In the genomic region with DNA sequence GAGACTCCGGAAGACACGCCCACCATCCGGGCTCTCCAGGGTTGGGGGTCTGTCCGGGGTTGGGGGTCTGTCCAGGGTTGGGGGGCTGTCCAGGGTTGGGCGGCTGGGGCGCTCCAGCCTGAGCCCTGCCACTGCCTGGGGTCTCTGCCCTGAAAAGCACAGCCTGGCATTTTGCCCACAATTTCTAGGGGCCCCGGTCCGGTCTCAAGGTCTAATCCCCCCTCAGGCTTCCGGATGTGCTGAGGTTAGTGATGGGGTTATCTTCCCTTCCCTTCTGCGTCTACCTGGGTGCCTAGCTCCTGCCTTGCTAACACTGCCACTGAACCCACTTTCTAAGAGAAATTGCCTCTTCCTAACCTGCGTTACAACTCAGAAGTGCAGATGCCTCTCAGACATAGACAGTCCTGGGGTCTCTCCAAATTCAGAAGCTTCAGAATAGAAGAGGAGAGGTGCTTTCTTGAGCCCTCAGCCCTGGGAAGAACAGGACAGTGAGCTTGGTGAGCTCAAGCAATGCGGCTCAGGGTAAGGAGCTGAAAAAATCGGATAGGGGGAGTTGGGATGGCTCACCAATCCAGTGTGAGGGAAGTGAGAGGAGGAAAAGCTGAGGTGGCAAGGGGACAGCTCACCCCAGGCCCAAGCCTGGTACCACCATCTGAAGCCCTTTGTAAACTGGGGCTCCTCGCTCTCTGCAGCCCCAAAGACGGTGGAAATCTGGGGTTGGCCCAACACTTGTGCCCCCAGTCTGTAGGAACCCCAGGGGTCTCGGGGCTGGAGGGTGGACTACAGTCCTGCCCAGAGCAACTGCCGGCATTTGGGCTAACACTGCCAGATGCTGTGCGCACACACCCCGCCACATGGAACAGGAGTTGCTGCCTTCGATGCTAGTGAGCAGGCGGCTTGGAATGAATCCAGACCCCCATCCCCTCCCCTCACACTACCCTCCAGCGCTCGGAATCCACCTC, we compare ENCODE assay signal across 13 cellular contexts. TPM values are rescaled to one million over a fixed set of nuclear protein-coding genes. Genes with fewer than 3 reads are reported as not detected.
DNase-seq lines count a peak whose midpoint lies in the region; ATAC-seq and TF ChIP-seq lines count a peak whose summit lies in the region.
"Had no signal": no experiment of that assay in that cellular context is flagged by ENCODE, and none has a peak within 500 bp of the region (broad histone marks: within the 10 kb centered on the region; RNA-seq: fewer than 3 reads in every experiment).

No MANE protein-coding gene starts in this region.

- H3K36me3 ChIP-seq in CD8-positive, alpha-beta T cell (ENCODE audit: insufficient read depth, low read length): no peaks in the 10 kb centered on the region
- H3K36me3 ChIP-seq in PC-3 (ENCODE audit: low read depth, low read length): no peaks in the 10 kb centered on the region
- no peaks in the 10 kb centered on the region for H3K36me3 ChIP-seq in brain microvascular endothelial cell (replicated peaks)
- H3K36me3 ChIP-seq: breast epithelium, stomach had no signal

- no peak for TF ChIP-seq CTCF in CD8-positive, alpha-beta T cell (IDR thresholded peaks at IDR 0.05)
- no peak for TF ChIP-seq CTCF in PC-3 (conservative IDR thresholded peaks at IDR 0.05; ENCODE audit: low read depth, low read length)
- TF ChIP-seq CTCF in mesothelial cell of epicardium (IDR thresholded peaks at IDR 0.05; ENCODE audit: unreplicated experiment): no peak
- TF ChIP-seq CTCF in brain microvascular endothelial cell (IDR thresholded peaks at IDR 0.05; ENCODE audit: low read depth, low read length, missing control alignments): no peak

- no peak overlapping the region for H3K27ac ChIP-seq in CD8-positive, alpha-beta T cell (ENCODE audit: low read depth, low read length)
- H3K27ac ChIP-seq in PC-3 (ENCODE audit: low read length): no peak overlapping the region
- H3K27ac ChIP-seq in brain microvascular endothelial cell: no peak overlapping the region
- H3K27ac ChIP-seq: breast epithelium, stomach had no signal

- H3K27me3 Mint-ChIP-seq in CD8-positive, alpha-beta T cell (ENCODE audit: low read depth): peaks cover 61% of the 10 kb centered on the region
- H3K27me3 Mint-ChIP-seq in mesothelial cell of epicardium (ENCODE audit: low read depth): peaks cover 94% of the 10 kb centered on the region

- CTCF ChIA-PET in CD8-positive, alpha-beta T cell (lab: Charles Lee): no interaction called here
- CTCF ChIA-PET in PC-3 (lab: Charles Lee): no interaction called here

- no peak overlapping the region for H3K9ac ChIP-seq in PC-3 (ENCODE audit: low read length)

- H3K27me3 ChIP-seq in CD8-positive, alpha-beta T cell (ENCODE audit: insufficient read depth, low read length): peaks cover 37% of the 10 kb centered on the region
- H3K27me3 ChIP-seq in PC-3 (ENCODE audit: low read length): peaks cover 83% of the 10 kb centered on the region
- H3K27me3 ChIP-seq in brain microvascular endothelial cell (replicated peaks): peaks cover 88% of the 10 kb centered on the region

- in situ Hi-C loops in brain microvascular endothelial cell (cut with HindIII; ENCODE audit: low pct_ligation_motif_present, low sequenced_read_pairs): no loop called here

- no peaks in the 10 kb centered on the region for H4K20me1 ChIP-seq in PC-3 (ENCODE audit: low read length)

- no peak overlapping the region for H3K4me3 ChIP-seq in CD8-positive, alpha-beta T cell (ENCODE audit: low read depth, low read length)
- H3K4me3 ChIP-seq in PC-3 (ENCODE audit: low read length) (no peak overlapping the region; the same call in 1 of the 2 replicates), brain microvascular endothelial cell (ENCODE audit: low read depth, low read length) (no peak overlapping the region)

- POLR2A ChIA-PET in CD8-positive, alpha-beta T cell (lab: Charles Lee): no interaction called here
- POLR2A ChIA-PET in PC-3 (lab: Charles Lee; ENCODE audit: unreplicated experiment): no interaction called here

- peak overlapping the region; percentile 12 for H3K4me3 Mint-ChIP-seq in CD8-positive, alpha-beta T cell
- peak overlapping the region; percentile 11 for H3K4me3 Mint-ChIP-seq in mesothelial cell of epicardium
- H3K4me3 Mint-ChIP-seq: activated CD4-positive, alpha-beta T cell treated with anti-CD3 and anti-CD28 coated beads for 36 hours had no signal

- ATAC-seq in CD8-positive, alpha-beta T cell: no peak
- ATAC-seq in PC-3 (no peak), HG03097 (IDR thresholded peaks at IDR 0.05; ENCODE audit: low FRiP score, unreplicated experiment) (no peak)
- ATAC-seq: activated CD4-positive, alpha-beta T cell treated with anti-CD3 and anti-CD28 coated beads for 36 hours; sciatic nerve had no signal

- no peaks in the 10 kb centered on the region for H3K9me3 ChIP-seq in CD8-positive, alpha-beta T cell (ENCODE audit: low read length)
- H3K9me3 ChIP-seq in PC-3 (ENCODE audit: low read length): no peaks in the 10 kb centered on the region
- H3K9me3 ChIP-seq: breast epithelium, stomach had no signal

- H3F3A ChIP-seq in PC-3 (ENCODE audit: low read length, unreplicated experiment): no peaks in the 10 kb centered on the region

- H3K9me2 ChIP-seq in PC-3 (replicated peaks; ENCODE audit: low read length): no peaks in the 10 kb centered on the region

- no peaks in the 10 kb centered on the region for H3K9me3 Mint-ChIP-seq in CD8-positive, alpha-beta T cell
- H3K9me3 Mint-ChIP-seq in mesothelial cell of epicardium: no peaks in the 10 kb centered on the region

- intact Hi-C loops in CD8-positive, alpha-beta T cell (cut with DNase I, micrococcal nuclease): no loop called here
- intact Hi-C loops in PC-3 (cut with micrococcal nuclease): loop anchor here (10.0 kb wide), 1 partner anchor 319 kb away; no protein-coding TSS in a partner anchor

- no peak overlapping the region for H3K4me2 ChIP-seq in PC-3 (ENCODE audit: low read length)

- DNase-seq in AG08396 (ENCODE audit: low spot score): peak; percentile 15
- DNase-seq in CD8-positive, alpha-beta T cell: no peak
- peak; percentile 17 for DNase-seq in PC-3
- DNase-seq in mesothelial cell of epicardium (ENCODE audit: low spot score in 2 of 2, unreplicated experiment in 2 of 2): no peak
- no peak for DNase-seq in activated gamma-delta T cell treated with Interleukin-2 at 50 U/mL for 16 hours
- no peak for DNase-seq in brain microvascular endothelial cell
- DNase-seq: activated CD4-positive, alpha-beta T cell treated with anti-CD3 and anti-CD28 coated beads for 36 hours; activated effector memory CD4-positive, alpha-beta T cell treated with anti-CD3 and anti-CD28 coated beads, Interleukin-2, amount 50 U/mL, for 16 hours; NCI-H2107; stomach had no signal

- no peaks in the 10 kb centered on the region for H3K36me3 Mint-ChIP-seq in CD8-positive, alpha-beta T cell
- no peaks in the 10 kb centered on the region for H3K36me3 Mint-ChIP-seq in mesothelial cell of epicardium

- no TSS peak for BruUV-seq in PC-3 (replicated peaks; lab: Mats Ljungman, UMichigan)

- no peaks in the 10 kb centered on the region for H3K79me2 ChIP-seq in PC-3 (ENCODE audit: low read length)

- H2AFZ ChIP-seq in PC-3 (ENCODE audit: low read length): no peak overlapping the region

- peaks cover 22% of the 10 kb centered on the region for H3K4me1 ChIP-seq in CD8-positive, alpha-beta T cell (ENCODE audit: insufficient read depth, low read length)
- H3K4me1 ChIP-seq in PC-3 (ENCODE audit: insufficient read depth, low read length): peaks cover 8% of the 10 kb centered on the region; the same call in 1 of the 2 replicates

- no peak overlapping the region for H3K27ac Mint-ChIP-seq in CD8-positive, alpha-beta T cell
- H3K27ac Mint-ChIP-seq in mesothelial cell of epicardium: no peak overlapping the region
- H3K27ac Mint-ChIP-seq: activated CD4-positive, alpha-beta T cell treated with anti-CD3 and anti-CD28 coated beads for 36 hours had no signal

- H3K4me1 Mint-ChIP-seq in CD8-positive, alpha-beta T cell (ENCODE audit: low read depth): peaks cover 32% of the 10 kb centered on the region
- H3K4me1 Mint-ChIP-seq in mesothelial cell of epicardium: peaks cover 27% of the 10 kb centered on the region

RNA-seq across cellular contexts. Expression of a gene that starts 5.6 kb away (rescaled TPM):
- total RNA-seq in CD8-positive, alpha-beta T cell: not detected
- total RNA-seq in PC-3 (2014; rRNA removed): 0.23 and 0.26 TPM in 2 replicates
- not detected in 3 replicates for total RNA-seq in mesothelial cell of epicardium
- total RNA-seq: activated CD4-positive, alpha-beta T cell treated with anti-CD3 and anti-CD28 coated beads for 36 hours; breast epithelium; sciatic nerve had no signal

RNA-seq across cellular contexts. Expression of a gene that starts 43.9 kb away (rescaled TPM):
- not detected for total RNA-seq in CD8-positive, alpha-beta T cell
- 14.0 and 19.9 TPM in 2 replicates for total RNA-seq in PC-3 (2014; rRNA removed)
- 9.5 to 12.9 TPM (median 11.6 TPM) in 3 replicates for total RNA-seq in mesothelial cell of epicardium

Comparison
In these comparisons a context has a peak if more than half of its experiments do, and no peak if none do; other contexts are left out.
1. DNase-seq: peak in AG08396 (single experiment) and PC-3 (single experiment); none in CD8-positive, alpha-beta T cell (0 of 7), mesothelial cell of epicardium (0 of 2), activated gamma-delta T cell treated with Interleukin-2 at 50 U/mL for 16 hours (single experiment) and brain microvascular endothelial cell (single experiment).
2. RNA of a gene that starts 43.9 kb away (total RNA-seq): 14.0 to 19.9 TPM in PC-3 and 9.5 to 12.9 TPM in mesothelial cell of epicardium; not detected in CD8-positive, alpha-beta T cell; every median in the first group is over 10 times any median in the second.